In the genomic region with DNA sequence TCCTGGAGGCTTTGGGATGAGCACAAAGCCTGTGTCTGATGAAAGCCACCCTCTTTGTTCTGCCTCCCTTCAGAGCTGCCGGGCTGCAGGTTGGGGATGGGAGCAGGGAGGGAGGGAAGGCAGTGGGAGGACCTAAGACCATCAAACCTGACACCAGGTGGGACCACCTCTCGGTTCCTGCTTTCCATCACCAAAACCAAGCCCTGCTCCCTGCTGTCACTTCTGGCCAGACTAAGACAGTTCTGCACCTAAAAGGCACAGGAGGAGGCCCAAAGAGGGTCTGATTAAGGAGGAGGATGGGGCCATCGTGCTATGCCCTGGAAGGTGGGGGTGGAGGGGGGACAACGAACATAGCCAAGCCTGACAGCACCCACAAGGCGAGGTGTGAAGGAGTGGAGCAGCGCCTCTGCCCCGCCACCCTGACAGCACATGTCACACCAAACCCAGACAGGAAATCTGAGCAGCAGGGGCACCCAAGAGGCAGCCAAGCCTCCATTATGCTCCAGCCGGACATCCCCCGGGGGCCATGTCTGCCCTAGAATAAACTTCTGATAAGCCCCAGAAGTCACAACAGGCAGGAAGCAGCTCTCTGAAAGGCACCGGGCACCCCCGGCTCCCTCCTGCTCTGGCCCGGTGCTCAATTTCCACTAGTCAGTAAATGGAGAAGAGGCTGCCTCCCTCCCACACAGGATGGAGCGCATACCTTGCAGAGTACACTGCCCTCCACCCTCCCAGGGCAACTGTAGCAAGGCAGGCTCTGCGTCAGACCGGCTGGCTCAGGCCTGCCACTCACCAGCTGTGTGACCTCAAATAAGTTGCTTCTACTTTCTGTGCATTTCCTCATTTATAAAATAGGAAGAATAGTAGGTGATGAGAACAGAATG, we compare ENCODE assay signal across 9 cellular contexts. TPM values are rescaled to one million over a fixed set of nuclear protein-coding genes. Genes with fewer than 3 reads are reported as not detected.
A peak's percentile ranks its signal among the peaks of the same experiment; 100 is the strongest.
DNase-seq lines count a peak whose midpoint lies in the region; ATAC-seq and TF ChIP-seq lines count a peak whose summit lies in the region.
"Had no signal": no experiment of that assay in that cellular context is flagged by ENCODE, and none has a peak within 500 bp of the region (broad histone marks: within the 10 kb centered on the region; RNA-seq: fewer than 3 reads in every experiment).

No MANE protein-coding gene starts in this region.

- peak; percentile 73 for DNase-seq in RWPE1 (ENCODE audit: low spot score)
- peak; percentile 50 for DNase-seq in dermis blood vessel endothelial cell
- DNase-seq in upper lobe of left lung: peak; percentile 34 to 39
- DNase-seq in NCI-H128 (lab: John Stamatoyannopoulos, UW; ENCODE audit: unreplicated experiment): no peak
- no peak for DNase-seq in CD14-positive monocyte (ENCODE audit: low spot score)

- H3K27ac Mint-ChIP-seq in CD14-positive monocyte: peak overlapping the region in 1 of 7 donors; percentile 21

- H3K9me3 Mint-ChIP-seq in CD14-positive monocyte: no peaks in the 10 kb centered on the region

- TF ChIP-seq CTCF in RWPE1 (conservative IDR thresholded peaks at IDR 0.05; ENCODE audit: low read depth): no peak
- peak in 1 of 6 experiments; percentile 8 for TF ChIP-seq CTCF in upper lobe of left lung (IDR thresholded peaks at IDR 0.05)
- TF ChIP-seq CTCF in CD14-positive monocyte (IDR thresholded peaks at IDR 0.05): no peak

- H3K36me3 Mint-ChIP-seq in CD14-positive monocyte: no peaks in the 10 kb centered on the region

- no peak overlapping the region for H3K4me3 ChIP-seq in mesodermal cell (ENCODE audit: extremely low read depth, insufficient read depth, low read length, poor library complexity, severe bottlenecking)
- H3K4me3 ChIP-seq in upper lobe of left lung: no peak overlapping the region
- H3K4me3 ChIP-seq: SK-N-MC had no signal

- H3K4me3 Mint-ChIP-seq in CD14-positive monocyte: peak overlapping the region in 1 of 2 donors; percentile 65

- ATAC-seq in GM18519 (IDR thresholded peaks at IDR 0.05; ENCODE audit: low FRiP score, unreplicated experiment): peak; percentile 49
- peak; percentile 54 for ATAC-seq in HG02763 (IDR thresholded peaks at IDR 0.05; ENCODE audit: unreplicated experiment)
- peak; percentile 42 to 49 for ATAC-seq in upper lobe of left lung (ENCODE audit: low FRiP score in 2 of 2)

- POLR2A ChIA-PET in RWPE1 (lab: Yijun Ruan, JAX; ENCODE audit: low non-redundant PET): no interaction called here

- 3 to 10% methylated on average over 7 to 9 of the region's 15 CpGs for WGBS in mesodermal cell (ENCODE audit: insufficient coverage in 2 of 2), 2 experiments
- WGBS in upper lobe of left lung, 2 donors: 21 to 30% methylated on average over 10 to 14 of the region's 15 CpGs

- H3K27ac ChIP-seq in RWPE1 (peak overlapping the region; percentile 77), mesodermal cell (ENCODE audit: low read depth, low read length, severe bottlenecking) (peak overlapping the region; percentile 81), upper lobe of left lung (peak overlapping the region in 1 of 4 donors; percentile 38)
- H3K27ac ChIP-seq: SK-N-MC had no signal

- H3K4me1 ChIP-seq in mesodermal cell (ENCODE audit: control insufficient read depth, insufficient read depth, low read length, poor library complexity, severe bottlenecking) (peaks cover 43% of the 10 kb centered on the region), upper lobe of left lung (peaks cover 25 to 31% (median 26%) of the 10 kb centered on the region in 4 donors)

- no peak for TF ChIP-seq EP300 in upper lobe of left lung (IDR thresholded peaks at IDR 0.05)

- no peaks in the 10 kb centered on the region for H3K9me3 ChIP-seq in mesodermal cell (ENCODE audit: control insufficient read depth, low read length)
- H3K9me3 ChIP-seq in upper lobe of left lung: no peaks in the 10 kb centered on the region

- no peaks in the 10 kb centered on the region for H3K27me3 ChIP-seq in upper lobe of left lung

- intact Hi-C loops in CD14-positive monocyte (cut with micrococcal nuclease): no loop called here

- H3K4me1 Mint-ChIP-seq in CD14-positive monocyte: peaks cover 16% of the 10 kb centered on the region

- peaks cover 9 to 19% (median 14%) of the 10 kb centered on the region in 3 donors for H3K27me3 Mint-ChIP-seq in CD14-positive monocyte (ENCODE audit: low read depth in 3 of 3)

- H3K36me3 ChIP-seq in mesodermal cell (ENCODE audit: control insufficient read depth, insufficient read depth, low read length) (peaks cover 20% of the 10 kb centered on the region), upper lobe of left lung (no peaks in the 10 kb centered on the region)

- CTCF ChIA-PET in RWPE1 (lab: Yijun Ruan, JAX): interaction anchor here (0.5 to 1.0 kb wide), 5 partner anchors 10 to 1353 kb away, joined by 3 to 5 read pairs (median 3); no protein-coding TSS in a partner anchor

- no peak for TF ChIP-seq POLR2A in upper lobe of left lung (IDR thresholded peaks at IDR 0.05)

RNA-seq across cellular contexts. Expression of a gene that starts 48.9 kb away (rescaled TPM):
- total RNA-seq in dermis blood vessel endothelial cell (7.8 and 11.1 TPM in 2 replicates), upper lobe of left lung (10 to 100 TPM; 14.6 to 51.3 (median 23.4) TPM)
- 56.2 TPM for polyA plus RNA-seq in mesodermal cell (2013, experiment 1 of 2)
- polyA plus RNA-seq in mesodermal cell (2013, experiment 2 of 2): 52.8 TPM
- polyA plus RNA-seq in CD14-positive monocyte: under 1 TPM in 1 of 2 donors, not detected in 1; 0.14 TPM

Comparison
In these comparisons a context has a peak if more than half of its experiments do, and no peak if none do; other contexts are left out.
1. DNase-seq: peak in RWPE1 (single experiment), dermis blood vessel endothelial cell (single experiment) and upper lobe of left lung (2 of 2); none in NCI-H128 (single experiment) and CD14-positive monocyte (single experiment).
2. Peak in every context shown above with its lines, with median percentiles within 50 percentile points of each other: ATAC-seq.